ENCODE assay signal across 20 cellular contexts in the genomic region with DNA sequence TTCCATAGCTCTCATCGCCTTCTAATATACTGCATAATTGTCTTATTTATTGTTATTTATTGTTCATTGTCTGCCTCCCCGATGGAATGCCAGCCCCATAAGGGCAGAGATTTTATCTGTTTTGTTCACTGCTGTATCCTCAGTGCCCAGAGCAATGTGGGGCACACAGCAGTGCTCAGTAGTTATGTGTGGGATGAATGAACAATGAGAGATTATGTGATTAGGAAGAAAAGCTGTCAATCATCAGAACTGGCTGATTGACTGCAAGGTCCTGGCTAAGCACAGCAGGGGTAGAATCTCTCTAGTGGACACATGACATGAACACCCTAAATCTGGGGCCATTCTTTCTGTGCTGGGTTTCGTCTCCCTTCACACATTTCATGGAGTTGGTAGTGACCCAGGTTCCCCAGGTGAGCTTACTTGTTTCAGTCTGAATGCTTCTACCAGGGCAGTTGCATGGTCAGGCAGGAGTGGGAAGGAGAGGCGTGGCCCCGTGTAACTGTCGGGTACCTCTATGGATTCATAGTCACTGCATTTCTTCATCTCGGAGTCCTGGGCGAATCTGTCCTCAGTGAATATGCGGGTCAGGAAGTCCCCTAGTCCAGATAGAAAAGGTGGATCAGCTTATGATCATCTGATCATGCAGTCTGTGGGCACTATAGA. TPM values are rescaled to one million over a fixed set of nuclear protein-coding genes. Genes with fewer than 3 reads are reported as not detected.
DNase-seq lines count a peak whose midpoint lies in the region; ATAC-seq lines count a peak whose summit lies in the region.
"Had no signal": no experiment of that assay in that cellular context is flagged by ENCODE, and none has a peak within 500 bp of the region (broad histone marks: within the 10 kb centered on the region; RNA-seq: fewer than 3 reads in every experiment).

No MANE protein-coding gene starts in this region.

- H3K36me3 ChIP-seq in HAP-1 (replicated peaks) = no peaks in the 10 kb centered on the region
- H3K36me3 ChIP-seq: BLaER1 had no signal

- in situ Hi-C loops in HAP-1 (cut with MboI; ENCODE audit: low sequenced_read_pairs) (no loop called here), SK-MEL-5 (cut with HindIII; ENCODE audit: low pct_unique_long_range_greater_than_20kb, low sequenced_read_pairs) (no loop called here)

- ATAC-seq in HG03108 (IDR thresholded peaks at IDR 0.05; ENCODE audit: unreplicated experiment) = no peak
- ATAC-seq: CD8-positive, alpha-beta T cell; GM12878 had no signal

- no peaks in the 10 kb centered on the region for H3K27me3 ChIP-seq in HAP-1 (ENCODE audit: low read depth)
- H3K27me3 ChIP-seq: BLaER1 had no signal

- H3K4me1 ChIP-seq in HAP-1 = peaks cover 6% of the 10 kb centered on the region

- no peaks in the 10 kb centered on the region for H3K9me3 ChIP-seq in HAP-1
- H3K9me3 ChIP-seq: BLaER1 had no signal

- DNase-seq in HAP-1 (ENCODE audit: low spot score in 2 of 2) (peak; percentile 35 to 61), SK-MEL-5 (ENCODE audit: low read depth, low spot score) (peak; percentile 34), foreskin melanocyte (peak; percentile 58), retina (peak; percentile 28), nucleus accumbens (lab: John Stamatoyannopoulos, UW) (no peak), RPMI8226 (no peak)
- DNase-seq in stimulated activated CD4-positive, alpha-beta T cell treated with anti-CD3 and anti-CD28 coated beads, Interleukin-12 subunit alpha, Interleukin-12 subunit beta, amount 100 ng/mL, for 4 hours = no peak
- DNase-seq: CD4-positive, CD25-positive, alpha-beta regulatory T cell; CD8-positive, alpha-beta T cell; DMS 273 treated with DMSO at 0.1 percent for 48 hours; DMS79; EL; GDM1; GOT3; HCEC 1CT had no signal

- no peak overlapping the region for H3K4me3 ChIP-seq in HAP-1
- H3K4me3 ChIP-seq: BLaER1, GM12878 had no signal

RNA-seq across cellular contexts. Expression of a gene that starts 12.6 kb away (rescaled TPM):
- total RNA-seq in SK-MEL-5 (2014; rRNA removed; shearing (Covaris generic)) = not detected in 2 replicates
- polyA plus RNA-seq in SK-MEL-5 (2015; cell fraction: cytosol; rRNA removed) = not detected in 2 replicates
- polyA plus RNA-seq in SK-MEL-5 (2015; cell fraction: nucleus; rRNA removed) = not detected in 2 replicates
- total RNA-seq: A172; A673; CD4-positive, CD25-positive, alpha-beta regulatory T cell; GM12878 had no signal
- polyA plus RNA-seq: CD4-positive, CD25-positive, alpha-beta regulatory T cell; GM12878 had no signal

RNA-seq across cellular contexts. Expression of a gene that starts 51.1 kb away (rescaled TPM):
- total RNA-seq in SK-MEL-5 (2014; rRNA removed; shearing (Covaris generic)) = 0.16 and 0.80 TPM in 2 replicates
- polyA plus RNA-seq in SK-MEL-5 (2015; cell fraction: cytosol; rRNA removed) = 0.25 TPM in 1 of 2 replicates, not detected in the other
- 2.7 and 9.9 TPM in 2 replicates for polyA plus RNA-seq in SK-MEL-5 (2015; cell fraction: nucleus; rRNA removed)

Comparison
In these comparisons a context has a peak if more than half of its experiments do, and no peak if none do; other contexts are left out.
1. DNase-seq: peak in HAP-1 (2 of 2), SK-MEL-5 (single experiment), foreskin melanocyte (single experiment) and retina (single experiment); none in nucleus accumbens (0 of 56), stimulated activated CD4-positive, alpha-beta T cell treated with anti-CD3 and anti-CD28 coated beads, Interleukin-12 subunit alpha, Interleukin-12 subunit beta, amount 100 ng/mL, for 4 hours (single experiment) and RPMI8226 (single experiment).